In the genomic region with DNA sequence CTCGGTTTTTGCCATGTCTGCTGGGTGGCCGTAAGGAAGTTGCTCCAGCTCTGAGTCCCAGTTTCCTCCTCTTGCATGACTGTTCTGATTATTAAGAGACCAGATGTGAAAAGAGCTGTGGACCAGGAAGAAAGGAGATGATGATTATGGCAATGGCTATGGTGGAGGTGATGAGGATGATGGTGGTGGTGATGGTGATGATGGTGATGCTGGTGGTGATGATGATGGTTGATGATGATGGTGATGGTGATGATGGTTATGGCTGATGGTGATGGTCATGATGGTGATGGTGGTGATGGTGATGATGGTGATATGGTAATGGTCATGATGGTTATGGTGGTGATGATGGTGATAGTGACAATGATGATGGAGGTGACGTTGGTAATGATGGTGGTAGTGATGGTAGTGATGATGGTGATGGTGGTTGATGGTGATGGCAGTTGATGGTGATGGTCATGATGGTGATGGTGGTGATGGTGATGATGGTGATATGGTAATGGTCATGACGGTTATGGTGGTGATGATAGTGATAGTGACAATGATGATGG, we compare ENCODE assay signal across 2 cellular contexts.
TF ChIP-seq lines count a peak whose summit lies in the region.

No MANE protein-coding gene starts in this region.

TF ChIP-seq in IMR-90, 13 proteins besides CTCF, POLR2A, EP300 and RAD21:
- TF ChIP-seq RCOR1 (IDR thresholded peaks at IDR 0.05; ENCODE audit: insufficient replicate concordance, low read length) (no peak), BHLHE40 (IDR thresholded peaks at IDR 0.05; ENCODE audit: low read depth, low read length) (no peak), SMC3 (IDR thresholded peaks at IDR 0.05; ENCODE audit: low read depth, low read length) (no peak), CEBPB (IDR thresholded peaks at IDR 0.05; ENCODE audit: low read depth, low read length) (no peak), RFX5 (IDR thresholded peaks at IDR 0.05; ENCODE audit: low read depth, low read length) (no peak), NFE2L2 (IDR thresholded peaks at IDR 0.05; ENCODE audit: low read depth, low read length) (no peak), MXI1 (IDR thresholded peaks at IDR 0.05; ENCODE audit: borderline replicate concordance, low read depth, low read length) (no peak), CHD1 (IDR thresholded peaks at IDR 0.05; ENCODE audit: low read depth, low read length) (no peak), MAZ (IDR thresholded peaks at IDR 0.05; ENCODE audit: borderline replicate concordance, low read depth, low read length) (no peak), MAFK (IDR thresholded peaks at IDR 0.05; ENCODE audit: low read depth, low read length) (no peak), FOS (IDR thresholded peaks at IDR 0.05; ENCODE audit: low read depth, low read length) (no peak)

TF ChIP-seq in K562, 482 proteins besides CTCF, POLR2A, EP300 and RAD21:
- no peak for TF ChIP-seq NFYB (IDR thresholded peaks at IDR 0.05; ENCODE audit: extremely low read depth, insufficient read length)
- TF ChIP-seq SP1 (CRISPR knock-in tag; IDR thresholded peaks at IDR 0.05) = no peak
- no peak for TF ChIP-seq NFIX (CRISPR knock-in tag; IDR thresholded peaks at IDR 0.05; ENCODE audit: low read depth)
- TF ChIP-seq NFRKB (IDR thresholded peaks at IDR 0.05; ENCODE audit: low read depth) = no peak
- TF ChIP-seq ZSCAN32 (CRISPR knock-in tag; IDR thresholded peaks at IDR 0.05) = no peak
- no peak for TF ChIP-seq ZBTB2 (IDR thresholded peaks at IDR 0.05)
- TF ChIP-seq SRSF9 (IDR thresholded peaks at IDR 0.05; ENCODE audit: borderline replicate concordance, low read depth, low read length) = no peak
- no peak for TF ChIP-seq CSDE1 (IDR thresholded peaks at IDR 0.05)
- TF ChIP-seq STAT5B (CRISPR knock-in tag; IDR thresholded peaks at IDR 0.05) = no peak
- no peak for TF ChIP-seq BRD4 (IDR thresholded peaks at IDR 0.05)
- TF ChIP-seq SIX5 (IDR thresholded peaks at IDR 0.05; ENCODE audit: borderline replicate concordance in 1 of 2, insufficient read depth in 1 of 2, low read depth in 1 of 2, low read length in 2 of 2) = no peak
- 0 out of 2 replicates have a peak, but pooled peaks have one; percentile 7 for TF ChIP-seq TSC22D4 (tag; IDR thresholded peaks at IDR 0.05)
- TF ChIP-seq GATAD2B (IDR thresholded peaks at IDR 0.05; ENCODE audit: borderline replicate concordance) = no peak
- TF ChIP-seq BRD9 (IDR thresholded peaks at IDR 0.05; ENCODE audit: low read depth, partially characterized antibody) = no peak
- no peak for TF ChIP-seq GATA2 (CRISPR knock-in tag; IDR thresholded peaks at IDR 0.05)
- peak; percentile 50 for TF ChIP-seq EHMT2 (IDR thresholded peaks at IDR 0.05)
- no peak for TF ChIP-seq RBM25 (IDR thresholded peaks at IDR 0.05; ENCODE audit: low read depth, low read length, severe bottlenecking)
